1 cellular context compared by ENCODE assay signal in the genomic region with DNA sequence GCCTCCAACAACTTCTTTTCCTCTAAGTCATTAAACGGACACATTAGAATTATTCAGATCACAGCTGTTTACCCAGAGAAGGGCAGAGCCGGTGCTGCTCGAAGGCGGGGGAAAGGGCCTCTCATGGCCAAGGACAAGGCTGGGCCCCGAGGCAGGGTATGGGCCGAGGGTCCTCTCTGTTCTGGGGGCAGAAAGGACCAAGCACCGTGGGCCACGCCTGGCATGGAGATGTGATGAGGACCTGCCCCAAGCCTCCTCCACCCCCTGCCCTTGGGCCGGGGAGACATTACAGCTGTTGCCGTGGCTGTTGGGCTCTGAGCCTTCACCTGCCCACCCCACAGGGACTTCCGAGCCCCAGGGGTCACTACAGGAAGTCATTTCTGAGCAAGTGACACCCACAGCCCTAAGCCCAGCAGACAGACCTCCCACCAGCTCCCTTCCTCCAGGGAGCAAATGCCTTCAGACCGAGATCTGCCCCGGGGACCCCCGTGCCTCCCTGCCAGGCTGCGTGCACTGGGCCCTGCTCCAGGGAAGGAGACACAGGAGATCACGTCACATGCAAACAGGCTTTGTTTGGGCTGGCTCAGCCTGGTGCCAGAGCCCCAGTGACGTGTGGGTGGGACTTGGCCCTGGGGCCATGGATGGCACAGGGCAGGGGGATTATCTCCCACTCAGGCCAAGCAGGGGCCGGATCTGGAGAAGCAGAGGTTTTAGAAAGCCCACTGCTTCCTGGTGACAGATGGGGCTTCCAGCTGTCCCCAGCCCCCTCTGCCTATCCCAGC.
TF ChIP-seq lines count a peak whose summit lies in the region.

No MANE protein-coding gene starts in this region.

TF ChIP-seq in IMR-90, 13 proteins besides CTCF, POLR2A, EP300 and RAD21:
- TF ChIP-seq CEBPB (IDR thresholded peaks at IDR 0.05; ENCODE audit: low read depth, low read length) (no peak), RFX5 (IDR thresholded peaks at IDR 0.05; ENCODE audit: low read depth, low read length) (no peak), RCOR1 (IDR thresholded peaks at IDR 0.05; ENCODE audit: insufficient replicate concordance, low read length) (no peak), MAFK (IDR thresholded peaks at IDR 0.05; ENCODE audit: low read depth, low read length) (no peak), MXI1 (IDR thresholded peaks at IDR 0.05; ENCODE audit: borderline replicate concordance, low read depth, low read length) (no peak), CHD1 (IDR thresholded peaks at IDR 0.05; ENCODE audit: low read depth, low read length) (no peak), BHLHE40 (IDR thresholded peaks at IDR 0.05; ENCODE audit: low read depth, low read length) (no peak), SMC3 (IDR thresholded peaks at IDR 0.05; ENCODE audit: low read depth, low read length) (no peak), FOS (IDR thresholded peaks at IDR 0.05; ENCODE audit: low read depth, low read length) (no peak), MAZ (IDR thresholded peaks at IDR 0.05; ENCODE audit: borderline replicate concordance, low read depth, low read length) (no peak), NFE2L2 (IDR thresholded peaks at IDR 0.05; ENCODE audit: low read depth, low read length) (no peak)
- TF ChIP-seq, protein P1, sequence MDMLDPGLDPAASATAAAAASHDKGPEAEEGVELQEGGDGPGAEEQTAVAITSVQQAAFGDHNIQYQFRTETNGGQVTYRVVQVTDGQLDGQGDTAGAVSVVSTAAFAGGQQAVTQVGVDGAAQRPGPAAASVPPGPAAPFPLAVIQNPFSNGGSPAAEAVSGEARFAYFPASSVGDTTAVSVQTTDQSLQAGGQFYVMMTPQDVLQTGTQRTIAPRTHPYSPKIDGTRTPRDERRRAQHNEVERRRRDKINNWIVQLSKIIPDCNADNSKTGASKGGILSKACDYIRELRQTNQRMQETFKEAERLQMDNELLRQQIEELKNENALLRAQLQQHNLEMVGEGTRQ (IDR thresholded peaks at IDR 0.05; ENCODE audit: low read depth, low read length), result no peak
- TF ChIP-seq, protein P2, sequence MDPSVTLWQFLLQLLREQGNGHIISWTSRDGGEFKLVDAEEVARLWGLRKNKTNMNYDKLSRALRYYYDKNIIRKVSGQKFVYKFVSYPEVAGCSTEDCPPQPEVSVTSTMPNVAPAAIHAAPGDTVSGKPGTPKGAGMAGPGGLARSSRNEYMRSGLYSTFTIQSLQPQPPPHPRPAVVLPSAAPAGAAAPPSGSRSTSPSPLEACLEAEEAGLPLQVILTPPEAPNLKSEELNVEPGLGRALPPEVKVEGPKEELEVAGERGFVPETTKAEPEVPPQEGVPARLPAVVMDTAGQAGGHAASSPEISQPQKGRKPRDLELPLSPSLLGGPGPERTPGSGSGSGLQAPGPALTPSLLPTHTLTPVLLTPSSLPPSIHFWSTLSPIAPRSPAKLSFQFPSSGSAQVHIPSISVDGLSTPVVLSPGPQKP (IDR thresholded peaks at IDR 0.05; ENCODE audit: borderline replicate concordance, low read depth, low read length), result no peak
